Comparison of ENCODE assay signal across 1 cellular context in the genomic region with DNA sequence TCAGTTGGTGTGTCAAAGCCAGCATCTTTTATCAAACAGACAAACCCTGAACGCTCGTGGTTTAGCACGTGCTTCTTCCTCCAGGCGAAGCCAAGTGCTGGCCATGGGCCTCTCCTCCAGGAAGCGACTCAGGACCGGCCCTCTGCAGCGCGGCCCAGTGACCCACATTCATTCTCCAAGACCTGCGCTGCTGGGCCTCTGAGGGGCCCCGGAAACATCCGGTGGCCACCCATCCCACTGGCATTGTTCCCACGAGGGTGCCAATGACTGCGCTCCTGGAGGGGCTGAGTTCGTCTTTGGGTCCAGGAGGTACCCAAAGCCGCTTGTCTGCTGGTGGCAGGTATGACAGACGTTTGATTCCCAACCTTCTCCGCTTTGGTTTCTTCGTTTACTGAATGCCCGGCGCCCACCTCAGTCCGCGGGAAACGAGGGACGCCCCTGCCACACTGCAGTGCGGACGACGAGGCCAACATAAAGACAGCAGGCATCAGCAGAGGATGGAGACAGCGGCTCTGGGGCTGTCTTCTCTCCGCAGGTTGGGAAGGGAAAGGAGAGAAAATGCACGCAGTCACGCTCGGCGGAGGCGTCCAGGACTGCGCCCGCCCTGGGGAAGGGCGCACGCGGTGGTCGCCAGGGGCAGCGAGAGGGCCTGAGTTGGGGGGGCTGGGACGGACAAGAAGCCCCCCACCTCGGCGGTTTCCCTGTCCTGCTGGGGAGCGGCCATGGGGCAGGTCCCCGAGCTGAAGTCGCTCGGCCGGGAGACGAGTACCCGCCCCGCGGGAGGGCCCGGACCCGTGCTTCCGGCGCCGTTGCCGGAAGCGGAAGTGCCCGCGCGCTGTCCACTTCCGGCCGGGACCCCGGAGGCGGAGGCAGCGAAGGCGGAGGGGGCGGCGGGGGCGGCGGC.
TF ChIP-seq lines count a peak whose summit lies in the region.

A gene (plus strand): TSS at position 842 of the 904 bp plus-strand sequence. CDS start 3,030 bp downstream, outside the sequence.

TF ChIP-seq in HEK293, 187 proteins besides CTCF, POLR2A, EP300 and RAD21 (continued from another document):
- TF ChIP-seq, protein P1, sequence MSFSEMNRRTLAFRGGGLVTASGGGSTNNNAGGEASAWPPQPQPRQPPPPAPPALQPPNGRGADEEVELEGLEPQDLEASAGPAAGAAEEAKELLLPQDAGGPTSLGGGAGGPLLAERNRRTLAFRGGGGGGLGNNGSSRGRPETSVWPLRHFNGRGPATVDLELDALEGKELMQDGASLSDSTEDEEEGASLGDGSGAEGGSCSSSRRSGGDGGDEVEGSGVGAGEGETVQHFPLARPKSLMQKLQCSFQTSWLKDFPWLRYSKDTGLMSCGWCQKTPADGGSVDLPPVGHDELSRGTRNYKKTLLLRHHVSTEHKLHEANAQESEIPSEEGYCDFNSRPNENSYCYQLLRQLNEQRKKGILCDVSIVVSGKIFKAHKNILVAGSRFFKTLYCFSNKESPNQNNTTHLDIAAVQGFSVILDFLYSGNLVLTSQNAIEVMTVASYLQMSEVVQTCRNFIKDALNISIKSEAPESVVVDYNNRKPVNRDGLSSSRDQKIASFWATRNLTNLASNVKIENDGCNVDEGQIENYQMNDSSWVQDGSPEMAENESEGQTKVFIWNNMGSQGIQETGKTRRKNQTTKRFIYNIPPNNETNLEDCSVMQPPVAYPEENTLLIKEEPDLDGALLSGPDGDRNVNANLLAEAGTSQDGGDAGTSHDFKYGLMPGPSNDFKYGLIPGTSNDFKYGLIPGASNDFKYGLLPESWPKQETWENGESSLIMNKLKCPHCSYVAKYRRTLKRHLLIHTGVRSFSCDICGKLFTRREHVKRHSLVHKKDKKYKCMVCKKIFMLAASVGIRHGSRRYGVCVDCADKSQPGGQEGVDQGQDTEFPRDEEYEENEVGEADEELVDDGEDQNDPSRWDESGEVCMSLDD (tag by site-specific recombination; IDR thresholded peaks at IDR 0.05): peak; percentile 56; the same call in 1 of the 2 replicates
TF ChIP-seq in HEK293: peak in this region for 29.
